10 cellular contexts compared by ENCODE assay signal in genomic region chr6:3260772-3261517, GRCh38. TPM values are rescaled to one million over a fixed set of nuclear protein-coding genes. Genes with fewer than 3 reads are reported as not detected.
A peak's percentile ranks its signal among the peaks of the same experiment; 100 is the strongest.
DNase-seq lines count a peak whose midpoint lies in the region; ATAC-seq, FAIRE-seq and TF ChIP-seq lines count a peak whose summit lies in the region.
"Had no signal": no experiment of that assay in that cellular context is flagged by ENCODE, and none has a peak within 500 bp of the region (broad histone marks: within the 10 kb centered on the region; RNA-seq: fewer than 3 reads in every experiment).

No MANE protein-coding gene starts in this region.

- no peak for TF ChIP-seq RAD21 in GM12878 (IDR thresholded peaks at IDR 0.05; ENCODE audit: insufficient read depth, low read depth, low read length)

- no peaks in the 10 kb centered on the region for H3K27me3 ChIP-seq in CD8-positive, alpha-beta T cell (ENCODE audit: insufficient read depth, low read length)
- H3K27me3 ChIP-seq in HUES64 (ENCODE audit: insufficient read depth, low read length) (no peaks in the 10 kb centered on the region), GM12878 (replicated peaks in 1 of 2; ENCODE audit: control insufficient read depth in 2 of 2, insufficient read depth in 2 of 2, low read length in 1 of 2) (no peaks in the 10 kb centered on the region), Peyer's patch (no peaks in the 10 kb centered on the region), heart right ventricle (no peaks in the 10 kb centered on the region)
- H3K27me3 ChIP-seq in naive thymus-derived CD4-positive, alpha-beta T cell (ENCODE audit: control insufficient read depth in 2 of 2, insufficient read depth in 2 of 2, low read length in 2 of 2): no peaks in the 10 kb centered on the region

- H4K20me1 ChIP-seq in GM12878 (ENCODE audit: control insufficient read depth, insufficient read depth): no peaks in the 10 kb centered on the region

- TF ChIP-seq POLR2A in GM12878 (IDR thresholded peaks at IDR 0.05; ENCODE audit: low read depth, low read length): no peak
- no peak for TF ChIP-seq POLR2A in Peyer's patch (IDR thresholded peaks at IDR 0.05)

- no peaks in the 10 kb centered on the region for H3K9me3 ChIP-seq in CD8-positive, alpha-beta T cell (ENCODE audit: low read length)
- H3K9me3 ChIP-seq in HUES64 (ENCODE audit: insufficient read depth, low read depth, low read length) (no peaks in the 10 kb centered on the region), GM12878 (replicated peaks; ENCODE audit: control insufficient read depth, insufficient read depth, low read length) (no peaks in the 10 kb centered on the region; the same call in 2 of the 3 replicates), Peyer's patch (no peaks in the 10 kb centered on the region), heart right ventricle (no peaks in the 10 kb centered on the region)
- H3K9me3 ChIP-seq in naive thymus-derived CD4-positive, alpha-beta T cell (ENCODE audit: control insufficient read depth in 2 of 3, low read length in 3 of 3): no peaks in the 10 kb centered on the region

- no peaks in the 10 kb centered on the region for H3K27me3 Mint-ChIP-seq in CD8-positive, alpha-beta T cell (ENCODE audit: low read depth)
- peaks cover 0 to 14% (median 0%) of the 10 kb centered on the region in 5 donors for H3K27me3 Mint-ChIP-seq in naive thymus-derived CD4-positive, alpha-beta T cell

- H3K79me2 ChIP-seq in GM12878 (ENCODE audit: control insufficient read depth, insufficient read depth, low read length): peaks cover 51% of the 10 kb centered on the region

- WGBS in HUES64: 77% methylated on average over 17 of the region's 17 CpGs
- 92% methylated on average over 17 of the region's 17 CpGs for WGBS in GM12878 (ENCODE audit: insufficient coverage, insufficient replicate concordance, low lambda C conversion rate, missing lambda C conversion rate)
- 74 to 84% methylated on average over 17 of the region's 17 CpGs for WGBS in heart right ventricle, 2 donors

- H3K4me3 Mint-ChIP-seq in CD8-positive, alpha-beta T cell: peak overlapping the region; percentile 95
- peak overlapping the region; percentile 74 to 99 (median 96) for H3K4me3 Mint-ChIP-seq in naive thymus-derived CD4-positive, alpha-beta T cell

- no peak overlapping the region for H3K27ac ChIP-seq in CD8-positive, alpha-beta T cell (ENCODE audit: low read depth, low read length)
- H3K27ac ChIP-seq in HUES64 (ENCODE audit: low read depth, low read length) (no peak overlapping the region), GM12878 (ENCODE audit: control insufficient read depth, insufficient read depth) (no peak overlapping the region), Peyer's patch (no peak overlapping the region), heart right ventricle (no peak overlapping the region)
- H3K27ac ChIP-seq in naive thymus-derived CD4-positive, alpha-beta T cell (ENCODE audit: low read depth, low read length): no peak overlapping the region

- no peak for TF ChIP-seq EP300 in GM12878 (IDR thresholded peaks at IDR 0.05; ENCODE audit: borderline replicate concordance in 1 of 2, control insufficient read depth in 1 of 2, low read depth in 2 of 2, low read length in 2 of 2)

- no peak for FAIRE-seq in GM12878 (lab: Jason Lieb, UNC)

- H2AFZ ChIP-seq in GM12878 (ENCODE audit: control insufficient read depth, low read depth, low read length): no peak overlapping the region

- no TSS peak for BruUV-seq in GM12878 (replicated peaks; lab: Mats Ljungman, UMichigan)

- SMC1A ChIA-PET in GM12878 (lab: Charles Lee; ENCODE audit: uncharacterized antibody, unreplicated experiment): interaction anchor here (0.7 to 1.6 kb wide), 8 partner anchors 25 to 717 kb away, joined by 3 to 8 read pairs (median 3); no protein-coding TSS in a partner anchor

- no peak for TF ChIP-seq CTCF in CD8-positive, alpha-beta T cell (IDR thresholded peaks at IDR 0.05)
- TF ChIP-seq CTCF in GM12878 (IDR thresholded peaks at IDR 0.05 in 2 of 3, conservative IDR thresholded peaks at IDR 0.05 in 1 of 3; ENCODE audit: control insufficient read depth in 2 of 3, extremely low read depth in 1 of 3, insufficient read depth in 1 of 3, low read depth in 3 of 3, low read length in 3 of 3) (no peak), Peyer's patch (IDR thresholded peaks at IDR 0.05) (no peak), heart right ventricle (IDR thresholded peaks at IDR 0.05) (no peak)

- intact Hi-C loops in CD8-positive, alpha-beta T cell (cut with DNase I, micrococcal nuclease): no loop called here
- intact Hi-C loops in GM12878 (cut with micrococcal nuclease; ENCODE audit: unreplicated experiment) (no loop called here), heart right ventricle (cut with DNase I) (no loop called here)
- intact Hi-C loops in naive thymus-derived CD4-positive, alpha-beta T cell (cut with micrococcal nuclease): no loop called here

- CTCF ChIA-PET in CD8-positive, alpha-beta T cell (lab: Charles Lee): interaction anchor here (4.1 kb wide), 1 partner anchor 9 kb away, joined by 20 read pairs; no protein-coding TSS in a partner anchor
- CTCF ChIA-PET in GM12878 (lab: Yijun Ruan, JAX): interaction anchor here (1.0 to 4.4 kb wide), 4 partner anchors 11 to 873 kb away, joined by 3 to 26 read pairs (median 4); no protein-coding TSS in a partner anchor
- CTCF ChIA-PET in naive thymus-derived CD4-positive, alpha-beta T cell (lab: Charles Lee): interaction anchor here (0.7 to 2.2 kb wide), 3 partner anchors 9 to 164 kb away, joined by 3 to 9 read pairs (median 3); no protein-coding TSS in a partner anchor

- peaks cover 34% of the 10 kb centered on the region for H3K36me3 Mint-ChIP-seq in CD8-positive, alpha-beta T cell
- peaks cover 0 to 10% (median 2%) of the 10 kb centered on the region in 5 donors for H3K36me3 Mint-ChIP-seq in naive thymus-derived CD4-positive, alpha-beta T cell

- ATAC-seq in CD8-positive, alpha-beta T cell: no peak
- ATAC-seq in GM12878 (no peak), HG03460 (IDR thresholded peaks at IDR 0.05; ENCODE audit: unreplicated experiment) (no peak), heart right ventricle (no peak), GM21515 (IDR thresholded peaks at IDR 0.05; ENCODE audit: unreplicated experiment) (no peak)
- ATAC-seq in naive thymus-derived CD4-positive, alpha-beta T cell: no peak

- H3K4me3 ChIP-seq in CD8-positive, alpha-beta T cell (ENCODE audit: low read depth, low read length): no peak overlapping the region
- peak overlapping the region; percentile 31 for H3K4me3 ChIP-seq in HUES64 (ENCODE audit: low read length)
- H3K4me3 ChIP-seq in GM12878: peak overlapping the region; percentile 60
- peak overlapping the region; percentile 34 for H3K4me3 ChIP-seq in naive thymus-derived CD4-positive, alpha-beta T cell (ENCODE audit: low read length)
- H3K4me3 ChIP-seq in Peyer's patch: no peak overlapping the region
- peak overlapping the region in 2 of 10 donors; percentile 76 to 92 for H3K4me3 ChIP-seq in heart right ventricle

- no peak overlapping the region for H3K9ac ChIP-seq in HUES64 (ENCODE audit: low read depth, low read length)
- no peak overlapping the region for H3K9ac ChIP-seq in GM12878 (ENCODE audit: control insufficient read depth, insufficient read depth, low read length)

- in situ Hi-C loops in GM12878 (cut with MboI): no loop called here

- no peak for DNase-seq in CD8-positive, alpha-beta T cell
- DNase-seq in GM12878 (ENCODE audit: low read depth, low spot score): no peak
- DNase-seq in naive thymus-derived CD4-positive, alpha-beta T cell: no peak
- no peak for DNase-seq in Peyer's patch
- no peak for DNase-seq in heart right ventricle
- DNase-seq: activated gamma-delta T cell treated with Interleukin-2 at 50 U/mL for 16 hours, NCI-H146 had no signal

- H3K36me3 ChIP-seq in CD8-positive, alpha-beta T cell (ENCODE audit: insufficient read depth, low read length): peaks cover 15% of the 10 kb centered on the region
- H3K36me3 ChIP-seq in HUES64 (ENCODE audit: insufficient read depth, low read length) (peaks cover 33% of the 10 kb centered on the region), GM12878 (ENCODE audit: control insufficient read depth in 2 of 2, insufficient read depth in 2 of 2, low read length in 1 of 2) (peaks cover 13 to 15% of the 10 kb centered on the region in 2 experiments), Peyer's patch (peaks cover 0 to 13% (median 0%) of the 10 kb centered on the region in 3 donors), heart right ventricle (peaks cover 0 to 30% (median 4%) of the 10 kb centered on the region in 9 donors)
- H3K36me3 ChIP-seq in naive thymus-derived CD4-positive, alpha-beta T cell (ENCODE audit: control insufficient read depth in 2 of 3, insufficient read depth in 3 of 3, low read length in 3 of 3): peaks cover 0 to 34% (median 5%) of the 10 kb centered on the region in 3 experiments

- POLR2A ChIA-PET in CD8-positive, alpha-beta T cell (lab: Charles Lee): interaction anchor here (0.8 to 1.0 kb wide), 2 partner anchors 13 to 22 kb away, joined by 3 to 4 read pairs; no protein-coding TSS in a partner anchor
- POLR2A ChIA-PET in GM12878 (lab: Charles Lee): no interaction called here
- POLR2A ChIA-PET in naive thymus-derived CD4-positive, alpha-beta T cell (lab: Charles Lee): interaction anchor here (0.6 kb wide), 1 partner anchor 62 kb away, joined by 3 read pairs; no protein-coding TSS in a partner anchor

- peak overlapping the region; percentile 58 for H3K4me2 ChIP-seq in GM12878 (ENCODE audit: control insufficient read depth, insufficient read depth)

- no peaks in the 10 kb centered on the region for H3K9me3 Mint-ChIP-seq in CD8-positive, alpha-beta T cell
- peaks cover 0 to 1% (median 0%) of the 10 kb centered on the region in 11 donors for H3K9me3 Mint-ChIP-seq in naive thymus-derived CD4-positive, alpha-beta T cell

- RAD21 ChIA-PET in GM12878 (lab: Charles Lee; ENCODE audit: unreplicated experiment): interaction anchor here (0.8 to 1.9 kb wide), 2 partner anchors 10 to 471 kb away, joined by 3 to 5 read pairs; no protein-coding TSS in a partner anchor

- peaks cover 52% of the 10 kb centered on the region for H3K4me1 Mint-ChIP-seq in CD8-positive, alpha-beta T cell (ENCODE audit: low read depth)
- H3K4me1 Mint-ChIP-seq in naive thymus-derived CD4-positive, alpha-beta T cell: peaks cover 28 to 59% (median 54%) of the 10 kb centered on the region in 7 donors

- H3K27ac Mint-ChIP-seq in CD8-positive, alpha-beta T cell: peak overlapping the region; percentile 69
- H3K27ac Mint-ChIP-seq in naive thymus-derived CD4-positive, alpha-beta T cell: peak overlapping the region in 8 of 9 donors; percentile 49 to 87 (median 59)

- peaks cover 43% of the 10 kb centered on the region for H3K4me1 ChIP-seq in CD8-positive, alpha-beta T cell (ENCODE audit: insufficient read depth, low read length)
- H3K4me1 ChIP-seq in HUES64 (ENCODE audit: insufficient read depth, low read length) (peaks cover 6% of the 10 kb centered on the region; the same call in 1 of the 2 replicates), GM12878 (ENCODE audit: control insufficient read depth, insufficient read depth, low read length) (no peaks in the 10 kb centered on the region), Peyer's patch (peaks cover 0 to 25% (median 6%) of the 10 kb centered on the region in 4 donors), heart right ventricle (peaks cover 2 to 47% (median 28%) of the 10 kb centered on the region in 9 donors)
- H3K4me1 ChIP-seq in naive thymus-derived CD4-positive, alpha-beta T cell (ENCODE audit: control insufficient read depth in 2 of 2, insufficient read depth in 2 of 2, low read length in 2 of 2): peaks cover 19 to 35% of the 10 kb centered on the region in 2 donors

RNA-seq across cellular contexts. Expression of gene PSMG4, which starts 2.2 kb away (rescaled TPM):
- total RNA-seq in CD8-positive, alpha-beta T cell: 10 to 100 TPM; 11.8 to 12.0 TPM
- polyA plus RNA-seq in HUES64 (2013, experiment 1 of 2): 28.6 TPM
- polyA plus RNA-seq in HUES64 (2013, experiment 2 of 2): 34.4 TPM
- 80.6 and 82.0 TPM in 2 replicates for total RNA-seq in GM12878 (2013; cell fraction: nucleolus; rRNA removed)
- total RNA-seq in GM12878 (2014; rRNA removed) (51.4 and 56.9 TPM in 2 replicates), GM12878 (2014; rRNA removed; fragmentation: Illumina TruSeq; extraction: Trizol) (19.6 and 22.8 TPM in 2 replicates), GM12878 (2021) (32.4 and 32.9 TPM in 2 replicates), Peyer's patch (10 to 100 TPM in 3 of 4 donors, 1 to 10 TPM in 1; 6.6 to 16.8 (median 15.9) TPM), heart right ventricle (10 to 100 TPM in 5 of 10 donors, 1 to 10 TPM in 5; 8.1 to 10.8 (median 10.0) TPM)
- 9.2 TPM for polyA plus RNA-seq in GM12878 (2011; ENCODE audit: low read depth)
- polyA plus RNA-seq in GM12878 (2011; rRNA removed) (25.3 and 26.6 TPM in 2 replicates), GM12878 (2014; fragmentation: Illumina TruSeq; extraction: Trizol) (8.2 and 11.4 TPM in 2 replicates), GM12878 (2014; fragmentation: Nextera tagmentation; extraction: Ambion mirVana) (10 to 100 TPM in 1 of 2 experiments, 1 to 10 TPM in 1; 7.1 to 14.2 TPM), GM12878 (2014; rRNA removed) (62.6 and 67.1 TPM in 2 replicates), GM12878 (2016; fragmentation: Nextera tagmentation; extraction: Ambion mirVana) (10 to 100 TPM; 54.6 to 59.3 TPM), heart right ventricle (10 to 100 TPM; 14.0 to 38.6 TPM)
- 35.6 and 60.0 TPM in 2 replicates for polyA plus RNA-seq in GM12878 (2011; cell fraction: cytosol; rRNA removed)
- polyA plus RNA-seq in GM12878 (2011; cell fraction: nucleus; rRNA removed): 35.9 and 43.3 TPM in 2 replicates
- polyA plus RNA-seq in GM12878 (2012): 17.4 and 18.7 TPM in 2 replicates
- 25.8 and 28.8 TPM in 2 replicates for polyA minus RNA-seq in GM12878 (2011; rRNA and poly(A)+ RNA removed)
- 5.7 and 10.1 TPM in 2 replicates for polyA minus RNA-seq in GM12878 (2011; cell fraction: cytosol; rRNA and poly(A)+ RNA removed)
- polyA minus RNA-seq in GM12878 (2011; cell fraction: nucleus; rRNA and poly(A)+ RNA removed): 20.2 and 40.2 TPM in 2 replicates
- 10 to 100 TPM; 15.6 to 45.0 (median 27.7) TPM for total RNA-seq in naive thymus-derived CD4-positive, alpha-beta T cell
- polyA plus RNA-seq in naive thymus-derived CD4-positive, alpha-beta T cell: 10 to 100 TPM; 53.8 to 81.7 TPM

RNA-seq across cellular contexts. Expression of gene TUBB2B, which starts 33.5 kb away (rescaled TPM):
- total RNA-seq in CD8-positive, alpha-beta T cell: 1 to 10 TPM in 1 of 2 experiments, under 1 TPM in 1; 0.78 to 1.7 TPM
- 576 TPM for polyA plus RNA-seq in HUES64 (2013, experiment 1 of 2)
- 669 TPM for polyA plus RNA-seq in HUES64 (2013, experiment 2 of 2)
- 1.7 TPM in 2 replicates for total RNA-seq in GM12878 (2013; cell fraction: nucleolus; rRNA removed)
- 45.4 and 54.7 TPM in 2 replicates for total RNA-seq in GM12878 (2014; rRNA removed)
- 32.7 and 36.9 TPM in 2 replicates for total RNA-seq in GM12878 (2014; rRNA removed; fragmentation: Illumina TruSeq; extraction: Trizol)
- 55.4 and 63.2 TPM in 2 replicates for total RNA-seq in GM12878 (2021)
- 6.2 TPM for polyA plus RNA-seq in GM12878 (2011; ENCODE audit: low read depth)
- 1.7 and 3.6 TPM in 2 replicates for polyA plus RNA-seq in GM12878 (2011; rRNA removed)
- polyA plus RNA-seq in GM12878 (2011; cell fraction: cytosol; rRNA removed): 3.4 and 5.6 TPM in 2 replicates
- 2.8 and 3.0 TPM in 2 replicates for polyA plus RNA-seq in GM12878 (2011; cell fraction: nucleus; rRNA removed)
- polyA plus RNA-seq in GM12878 (2012): 19.4 and 30.4 TPM in 2 replicates
- 14.3 and 30.9 TPM in 2 replicates for polyA plus RNA-seq in GM12878 (2014; fragmentation: Illumina TruSeq; extraction: Trizol)
- polyA plus RNA-seq in GM12878 (2014; fragmentation: Nextera tagmentation; extraction: Ambion mirVana): 1 to 10 TPM; 2.6 to 5.8 TPM
- 75.2 and 81.4 TPM in 2 replicates for polyA plus RNA-seq in GM12878 (2014; rRNA removed)
- polyA plus RNA-seq in GM12878 (2016; fragmentation: Nextera tagmentation; extraction: Ambion mirVana): 10 to 100 TPM in 1 of 2 experiments, 1 to 10 TPM in 1; 7.9 to 11.6 TPM
- 2.8 and 4.0 TPM in 2 replicates for polyA minus RNA-seq in GM12878 (2011; rRNA and poly(A)+ RNA removed)
- 0.67 and 1.7 TPM in 2 replicates for polyA minus RNA-seq in GM12878 (2011; cell fraction: cytosol; rRNA and poly(A)+ RNA removed)
- polyA minus RNA-seq in GM12878 (2011; cell fraction: nucleus; rRNA and poly(A)+ RNA removed): 0.86 and 1.1 TPM in 2 replicates
- total RNA-seq in naive thymus-derived CD4-positive, alpha-beta T cell: 1 to 10 TPM in 1 of 5 experiments, under 1 TPM in 2, not detected in 2; 0.27 to 1.6 (median 0.54) TPM
- polyA plus RNA-seq in naive thymus-derived CD4-positive, alpha-beta T cell: under 1 TPM in 1 of 2 donors, not detected in 1; 0.18 TPM
- 1 to 10 TPM; 2.4 to 7.4 (median 4.5) TPM for total RNA-seq in Peyer's patch
- total RNA-seq in heart right ventricle: 1 to 10 TPM in 5 of 10 donors, under 1 TPM in 5; 0.28 to 3.6 (median 0.94) TPM
- 1 to 10 TPM in 1 of 2 donors, under 1 TPM in 1; 0.59 to 3.4 TPM for polyA plus RNA-seq in heart right ventricle

Comparison
In these comparisons a context has a peak if more than half of its experiments do, and no peak if none do; other contexts are left out.
1. H3K4me3 ChIP-seq: peak in HUES64 (single experiment), GM12878 (single experiment) and naive thymus-derived CD4-positive, alpha-beta T cell (single experiment); none in CD8-positive, alpha-beta T cell (single experiment) and Peyer's patch (0 of 4).